Comparison of ENCODE assay signal across 7 cellular contexts in genomic region chr6:45681860-45682488, GRCh38.
DNase-seq lines count a peak whose midpoint lies in the region; ATAC-seq and TF ChIP-seq lines count a peak whose summit lies in the region.

No MANE protein-coding gene starts in this region.

- H3K4me2 ChIP-seq in KMS-11 (peak overlapping the region; percentile 61), osteoblast (ENCODE audit: insufficient read depth, low read length) (no peak overlapping the region)

- H3K36me3 ChIP-seq in KMS-11 (ENCODE audit: insufficient read depth) = no peaks in the 10 kb centered on the region
- H3K36me3 ChIP-seq in brain microvascular endothelial cell (replicated peaks) = no peaks in the 10 kb centered on the region
- no peaks in the 10 kb centered on the region for H3K36me3 ChIP-seq in osteoblast (ENCODE audit: insufficient read depth, low read length)

- H4K20me1 ChIP-seq in KMS-11 (ENCODE audit: insufficient read depth) (no peaks in the 10 kb centered on the region), osteoblast (ENCODE audit: insufficient read depth, low read length) (no peaks in the 10 kb centered on the region)

- peak overlapping the region; percentile 28; the same call in 1 of the 2 replicates for H2AFZ ChIP-seq in KMS-11 (ENCODE audit: low read depth)
- no peak overlapping the region for H2AFZ ChIP-seq in osteoblast (ENCODE audit: low read length)

- H3K4me3 ChIP-seq in KMS-11 (IDR thresholded peaks at IDR 0.05; ENCODE audit: insufficient read depth, low read depth, low read length) (no peak overlapping the region), brain microvascular endothelial cell (ENCODE audit: low read depth, low read length) (no peak overlapping the region), osteoblast (ENCODE audit: insufficient read depth, low read length) (no peak overlapping the region)

- peak overlapping the region; percentile 83 for H3K27ac ChIP-seq in KMS-11
- H3K27ac ChIP-seq in brain microvascular endothelial cell = no peak overlapping the region
- H3K27ac ChIP-seq in osteoblast (ENCODE audit: low read depth, low read length) = no peak overlapping the region

- peak; percentile 94 for ATAC-seq in GM18520 (IDR thresholded peaks at IDR 0.05; ENCODE audit: unreplicated experiment)
- ATAC-seq in GM21737 (IDR thresholded peaks at IDR 0.05; ENCODE audit: unreplicated experiment) = peak; percentile 93

- H3K79me2 ChIP-seq in KMS-11 (ENCODE audit: insufficient read depth, low read depth) (no peaks in the 10 kb centered on the region), osteoblast (ENCODE audit: insufficient read depth, low read length) (no peaks in the 10 kb centered on the region)

- DNase-seq in brain microvascular endothelial cell (peak; percentile 53), NCI-H526 treated with DMSO at 0.1 percent for 48 hours (lab: John Stamatoyannopoulos, UW) (no peak), osteoblast (ENCODE audit: insufficient read length, low spot score, missing footprints) (no peak), NCI-H1092 (lab: John Stamatoyannopoulos, UW) (no peak)

- TF ChIP-seq CTCF in KMS-11 (conservative IDR thresholded peaks at IDR 0.05; ENCODE audit: low read depth, low read length) (no peak), brain microvascular endothelial cell (IDR thresholded peaks at IDR 0.05; ENCODE audit: low read depth, low read length, missing control alignments) (no peak), osteoblast (IDR thresholded peaks at IDR 0.05; ENCODE audit: extremely low read depth, low read depth, low read length) (no peak)

- H3K9me3 ChIP-seq in osteoblast (ENCODE audit: low read depth, low read length) = peaks cover 4% of the 10 kb centered on the region

- H3K4me1 ChIP-seq in KMS-11 (ENCODE audit: low read depth, poor library complexity, severe bottlenecking) (peaks cover 78% of the 10 kb centered on the region), osteoblast (ENCODE audit: insufficient read depth, low read length) (peaks cover 12% of the 10 kb centered on the region)

- in situ Hi-C loops in brain microvascular endothelial cell (cut with HindIII; ENCODE audit: low pct_ligation_motif_present, low sequenced_read_pairs) = no loop called here

- peak overlapping the region; percentile 29; the same call in 1 of the 2 replicates for H3K9ac ChIP-seq in KMS-11

- no peaks in the 10 kb centered on the region for H3K27me3 ChIP-seq in KMS-11 (ENCODE audit: insufficient read depth, low read depth)
- no peaks in the 10 kb centered on the region for H3K27me3 ChIP-seq in brain microvascular endothelial cell (replicated peaks)
- no peaks in the 10 kb centered on the region for H3K27me3 ChIP-seq in osteoblast (ENCODE audit: insufficient read depth, low read length)
